ENCODE assay signal across 8 cellular contexts in the genomic region with DNA sequence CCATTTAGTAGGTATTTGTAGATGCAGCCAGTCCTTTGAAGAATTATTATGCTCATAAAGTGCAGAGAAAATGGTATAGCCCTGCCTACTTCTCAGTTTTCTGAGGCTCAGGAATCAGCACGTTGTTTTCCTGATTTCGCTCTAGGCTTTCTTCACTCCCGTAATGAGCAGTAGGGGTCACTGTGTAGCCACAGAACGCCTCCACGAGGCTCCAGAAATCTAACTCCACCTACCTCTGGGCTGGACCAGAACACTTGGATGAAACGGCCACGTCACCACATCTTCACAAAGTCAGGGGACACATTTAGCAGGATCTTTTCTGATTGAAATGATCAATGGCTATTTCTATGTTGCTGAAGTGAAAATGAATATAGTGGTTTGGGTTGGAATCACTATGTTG. TPM values are rescaled to one million over a fixed set of nuclear protein-coding genes. Genes with fewer than 3 reads are reported as not detected.
DNase-seq lines count a peak whose midpoint lies in the region; ATAC-seq and TF ChIP-seq lines count a peak whose summit lies in the region.

No MANE protein-coding gene starts in this region.

- peak overlapping the region; percentile 56 for H3K9ac ChIP-seq in PC-3 (ENCODE audit: low read length)
- H3K9ac ChIP-seq in fibroblast of lung (ENCODE audit: insufficient read depth, low read length): no peak overlapping the region
- H3K9ac ChIP-seq in neural cell (ENCODE audit: low read length): no peak overlapping the region

- in situ Hi-C loops in GM13976 (cut with MboI; ENCODE audit: low sequenced_read_pairs, unreplicated experiment): loop anchor here (10.0 kb wide), 2 partner anchors 450 to 600 kb away; no protein-coding TSS in a partner anchor

- H3K4me1 ChIP-seq in A673 (ENCODE audit: insufficient read depth, low read length, poor library complexity, severe bottlenecking): no peaks in the 10 kb centered on the region
- H3K4me1 ChIP-seq in PC-3 (ENCODE audit: insufficient read depth, low read length): peaks cover 19% of the 10 kb centered on the region
- no peaks in the 10 kb centered on the region for H3K4me1 ChIP-seq in fibroblast of lung (ENCODE audit: control insufficient read depth, extremely low read depth, insufficient read depth, low read length)
- peaks cover 3% of the 10 kb centered on the region for H3K4me1 ChIP-seq in upper lobe of right lung

- no peak for TF ChIP-seq EP300 in neural cell (conservative IDR thresholded peaks at IDR 0.05; ENCODE audit: poor library complexity, severe bottlenecking)

- no peaks in the 10 kb centered on the region for H3K27me3 Mint-ChIP-seq in activated T-cell treated with anti-CD3 and anti-CD28 coated beads, Interleukin-2, amount 50 U/mL, for 72 hours (ENCODE audit: low read depth)

- peak overlapping the region; percentile 84 for H3K4me2 ChIP-seq in PC-3 (ENCODE audit: low read length)
- H3K4me2 ChIP-seq in fibroblast of lung (ENCODE audit: extremely low read depth, insufficient read depth, low read length): peak overlapping the region; percentile 23
- H3K4me2 ChIP-seq in neural cell (ENCODE audit: low read length): no peak overlapping the region

- CTCF ChIA-PET in A673 (lab: Charles Lee): interaction anchor here (1.6 kb wide), 1 partner anchor 452 kb away, joined by 6 read pairs; no protein-coding TSS in a partner anchor
- CTCF ChIA-PET in PC-3 (lab: Charles Lee): interaction anchor here (0.6 to 2.8 kb wide), 5 partner anchors 13 to 579 kb away, joined by 4 to 25 read pairs (median 5); no protein-coding TSS in a partner anchor

- no TSS peak for BruUV-seq in A673 (replicated peaks; lab: Mats Ljungman, UMichigan)
- BruUV-seq in PC-3 (replicated peaks; lab: Mats Ljungman, UMichigan): TSS peak; percentile 77

- peak; percentile 84 for ATAC-seq in PC-3
- peak; percentile 89 to 90 for ATAC-seq in activated T-cell treated with anti-CD3 and anti-CD28 coated beads, Interleukin-2, amount 50 U/mL, for 72 hours (replicated peaks in 1 of 2)
- ATAC-seq in upper lobe of right lung: peak; percentile 95

- H3K9me3 Mint-ChIP-seq in activated T-cell treated with anti-CD3 and anti-CD28 coated beads, Interleukin-2, amount 50 U/mL, for 72 hours: no peaks in the 10 kb centered on the region

- H3K36me3 ChIP-seq in A673 (ENCODE audit: insufficient read depth, low read length, poor library complexity, severe bottlenecking): no peaks in the 10 kb centered on the region
- H3K36me3 ChIP-seq in PC-3 (ENCODE audit: low read depth, low read length): no peaks in the 10 kb centered on the region
- no peaks in the 10 kb centered on the region for H3K36me3 ChIP-seq in fibroblast of lung (ENCODE audit: control insufficient read depth, insufficient read depth, low read length)
- no peaks in the 10 kb centered on the region for H3K36me3 ChIP-seq in neural cell (ENCODE audit: insufficient read depth, low read length)
- H3K36me3 ChIP-seq in upper lobe of right lung: no peaks in the 10 kb centered on the region

- peaks cover 9% of the 10 kb centered on the region for H3K4me1 Mint-ChIP-seq in activated T-cell treated with anti-CD3 and anti-CD28 coated beads, Interleukin-2, amount 50 U/mL, for 72 hours (ENCODE audit: low read depth)

- no peak overlapping the region for H3K27ac Mint-ChIP-seq in activated T-cell treated with anti-CD3 and anti-CD28 coated beads, Interleukin-2, amount 50 U/mL, for 72 hours

- H4K20me1 ChIP-seq in PC-3 (ENCODE audit: low read length) (no peaks in the 10 kb centered on the region), fibroblast of lung (ENCODE audit: control insufficient read depth, extremely low read depth, insufficient read depth, low read length) (no peaks in the 10 kb centered on the region), neural cell (ENCODE audit: insufficient read depth) (no peaks in the 10 kb centered on the region)

- H2AFZ ChIP-seq in PC-3 (ENCODE audit: low read length): peak overlapping the region; percentile 87
- no peak overlapping the region for H2AFZ ChIP-seq in fibroblast of lung (ENCODE audit: low read length)
- H2AFZ ChIP-seq in neural cell (ENCODE audit: low read depth, low read length): no peak overlapping the region

- peak; percentile 81 for TF ChIP-seq RAD21 in neural cell (conservative IDR thresholded peaks at IDR 0.05)

- no peak overlapping the region for H3K4me3 Mint-ChIP-seq in activated T-cell treated with anti-CD3 and anti-CD28 coated beads, Interleukin-2, amount 50 U/mL, for 72 hours

- TF ChIP-seq CTCF in A673 (conservative IDR thresholded peaks at IDR 0.05; ENCODE audit: low read depth, low read length) (peak; percentile 77), GM13976 (IDR thresholded peaks at IDR 0.05; ENCODE audit: borderline replicate concordance, control extremely low read depth, extremely low read depth, insufficient read depth, missing control alignments) (peak; percentile 58), PC-3 (conservative IDR thresholded peaks at IDR 0.05; ENCODE audit: low read depth, low read length) (peak; percentile 85), fibroblast of lung (conservative IDR thresholded peaks at IDR 0.05 in 1 of 2, IDR thresholded peaks at IDR 0.05 in 1 of 2; ENCODE audit: low read depth in 1 of 2, low read length in 2 of 2) (peak; percentile 77 to 85), neural cell (IDR thresholded peaks at IDR 0.05; ENCODE audit: poor library complexity, severe bottlenecking) (peak; percentile 78), upper lobe of right lung (IDR thresholded peaks at IDR 0.05) (peak; percentile 80)

- no peaks in the 10 kb centered on the region for H3K9me3 ChIP-seq in A673 (ENCODE audit: low read depth, low read length, poor library complexity, severe bottlenecking)
- H3K9me3 ChIP-seq in PC-3 (ENCODE audit: low read length): no peaks in the 10 kb centered on the region
- no peaks in the 10 kb centered on the region for H3K9me3 ChIP-seq in fibroblast of lung (ENCODE audit: control insufficient read depth, insufficient read depth, low read depth, low read length)
- no peaks in the 10 kb centered on the region for H3K9me3 ChIP-seq in neural cell (ENCODE audit: low read length)
- no peaks in the 10 kb centered on the region for H3K9me3 ChIP-seq in upper lobe of right lung

- no peaks in the 10 kb centered on the region for H3K79me2 ChIP-seq in PC-3 (ENCODE audit: low read length)
- H3K79me2 ChIP-seq in fibroblast of lung (ENCODE audit: control insufficient read depth, insufficient read depth, low read length): no peaks in the 10 kb centered on the region
- no peaks in the 10 kb centered on the region for H3K79me2 ChIP-seq in neural cell (replicated peaks; ENCODE audit: insufficient read depth, low read length)

- H3K9me2 ChIP-seq in PC-3 (replicated peaks; ENCODE audit: low read length) (no peaks in the 10 kb centered on the region), neural cell (ENCODE audit: insufficient read depth, low read length) (no peaks in the 10 kb centered on the region)

- DNase-seq in A673 (ENCODE audit: low spot score) (peak; percentile 82), GM13976 (ENCODE audit: low spot score) (peak; percentile 75), KG1 (lab: John Stamatoyannopoulos, UW) (peak; percentile 11), PC-3 (peak; percentile 89), fibroblast of lung (ENCODE audit: low read depth in 2 of 2) (peak; percentile 82 to 85), upper lobe of right lung (no peak)
- peak; percentile 59 to 60 for DNase-seq in activated T-cell treated with anti-CD3 and anti-CD28 coated beads, Interleukin-2, amount 50 U/mL, for 72 hours

- H3F3A ChIP-seq in PC-3 (ENCODE audit: low read length, unreplicated experiment) (no peaks in the 10 kb centered on the region), neural cell (ENCODE audit: insufficient read depth, low read length, poor library complexity, severe bottlenecking) (no peaks in the 10 kb centered on the region)

- H3K36me3 Mint-ChIP-seq in activated T-cell treated with anti-CD3 and anti-CD28 coated beads, Interleukin-2, amount 50 U/mL, for 72 hours (ENCODE audit: insufficient read depth in 2 of 2): no peaks in the 10 kb centered on the region

- H3K27ac ChIP-seq in A673 (ENCODE audit: low read depth, low read length, poor library complexity, severe bottlenecking) (no peak overlapping the region), PC-3 (ENCODE audit: low read length) (peak overlapping the region; percentile 91), fibroblast of lung (ENCODE audit: insufficient read depth, low read length) (no peak overlapping the region), neural cell (ENCODE audit: low read length) (no peak overlapping the region), upper lobe of right lung (no peak overlapping the region)

- no peak overlapping the region for H3K4me3 ChIP-seq in A673 (ENCODE audit: low read depth, low read length, poor library complexity, severe bottlenecking)
- H3K4me3 ChIP-seq in PC-3 (ENCODE audit: low read length): peak overlapping the region; percentile 56
- H3K4me3 ChIP-seq in fibroblast of lung (replicated peaks in 1 of 4; ENCODE audit: control extremely low read depth in 1 of 4, insufficient read depth in 1 of 4, low read depth in 3 of 4, low read length in 4 of 4): no peak overlapping the region
- no peak overlapping the region for H3K4me3 ChIP-seq in neural cell (ENCODE audit: low read length)
- no peak overlapping the region for H3K4me3 ChIP-seq in upper lobe of right lung

- POLR2A ChIA-PET in A673 (lab: Charles Lee; ENCODE audit: low non-redundant PET) (no interaction called here), PC-3 (lab: Charles Lee; ENCODE audit: unreplicated experiment) (interaction anchor here (0.9 kb wide), 1 partner anchor 12 kb away, joined by 7 read pairs; no protein-coding TSS in a partner anchor)

- intact Hi-C loops in A673 (cut with micrococcal nuclease; ENCODE audit: unreplicated experiment): loop anchor here (10.0 kb wide), 1 partner anchor 580 kb away; no protein-coding TSS in a partner anchor
- intact Hi-C loops in PC-3 (cut with micrococcal nuclease): loop anchor here (1.0 to 5.0 kb wide), 8 partner anchors 32 to 610 kb away; a partner anchor contains a TSS
- intact Hi-C loops in upper lobe of right lung (cut with DNase I): loop anchor here (10.0 kb wide), 2 partner anchors 450 to 610 kb away; a partner anchor contains a TSS

- H3K27me3 ChIP-seq in A673 (replicated peaks; ENCODE audit: insufficient read depth, low read depth, low read length, poor library complexity): peaks cover 29% of the 10 kb centered on the region
- H3K27me3 ChIP-seq in PC-3 (ENCODE audit: low read length): no peaks in the 10 kb centered on the region
- H3K27me3 ChIP-seq in fibroblast of lung (ENCODE audit: control insufficient read depth, insufficient read depth, low read length): peaks cover 8% of the 10 kb centered on the region
- no peaks in the 10 kb centered on the region for H3K27me3 ChIP-seq in neural cell (ENCODE audit: insufficient read depth, low read depth, low read length)
- H3K27me3 ChIP-seq in upper lobe of right lung: peaks cover 11% of the 10 kb centered on the region

RNA-seq across cellular contexts. Expression of a gene that starts 49.8 kb away (rescaled TPM):
- total RNA-seq in A673 (2021): 126 and 130 TPM in 2 replicates
- 174 and 201 TPM in 2 replicates for total RNA-seq in PC-3 (2014; rRNA removed)
- 100 to 1,000 TPM; 188 to 237 TPM for total RNA-seq in activated T-cell treated with anti-CD3 and anti-CD28 coated beads, Interleukin-2, amount 50 U/mL, for 72 hours
- 93.0 and 98.6 TPM in 2 replicates for total RNA-seq in fibroblast of lung
- 126 and 167 TPM in 2 replicates for polyA plus RNA-seq in fibroblast of lung
- polyA plus RNA-seq in fibroblast of lung (2012): 75.8 and 120 TPM in 2 replicates
- polyA minus RNA-seq in fibroblast of lung (ENCODE audit: low replicate concordance): 34.5 and 47.8 TPM in 2 replicates
- polyA plus RNA-seq in neural cell: 104 and 111 TPM in 2 replicates
- 59.2 and 64.1 TPM in 2 replicates for polyA minus RNA-seq in neural cell
- total RNA-seq in upper lobe of right lung: 81.7 TPM
